ENCODE assay signal across 31 cellular contexts in the genomic region with DNA sequence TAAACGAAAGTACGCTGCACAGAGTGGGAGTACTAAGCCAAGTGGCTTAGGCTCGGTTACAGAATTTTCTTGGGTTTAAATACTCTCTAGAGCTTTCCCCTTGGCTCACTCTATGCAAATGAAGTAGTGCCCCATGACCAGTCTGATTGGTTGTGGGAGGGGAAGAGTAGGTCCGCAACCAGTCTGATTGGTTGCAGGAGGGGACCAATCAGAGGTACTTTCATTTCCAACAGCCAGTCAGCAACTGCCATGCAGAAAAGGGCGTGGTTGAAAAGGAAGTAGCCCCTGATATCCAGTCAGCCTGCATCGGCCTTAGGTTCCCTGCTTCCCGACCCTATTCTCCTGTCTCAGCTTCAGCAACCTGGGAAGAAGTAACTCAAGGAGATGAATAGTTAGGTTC.
"Had no signal": no experiment of that assay in that cellular context is flagged by ENCODE, and none has a peak within 500 bp of the region (broad histone marks: within the 10 kb centered on the region; RNA-seq: fewer than 3 reads in every experiment).

No MANE protein-coding gene starts in this region.

- FAIRE-seq: colon, TTC549 had no signal

- H3K36me3 ChIP-seq: esophagus muscularis mucosa, gastrocnemius medialis, heart left ventricle had no signal

- H3K4me3 ChIP-seq: body of pancreas, esophagus muscularis mucosa, gastrocnemius medialis, heart left ventricle had no signal

- ATAC-seq: activated T-cell treated with anti-CD3 and anti-CD28 coated beads, Interleukin-2, amount 50 U/mL, for 72 hours; body of pancreas; effector memory CD8-positive, alpha-beta T cell; foreskin keratinocyte; gastrocnemius medialis; heart left ventricle; WTC11 had no signal

- H3K4me1 ChIP-seq: body of pancreas, foreskin keratinocyte had no signal

- H3K9me3 ChIP-seq: body of pancreas, gastrocnemius medialis had no signal

- DNase-seq: activated CD4-positive, alpha-beta memory T cell treated with anti-CD3 and anti-CD28 coated beads, Interleukin-2, amount 10 ng/mL, durations not matched to agents 7 days and 5 days; activated CD4-positive, alpha-beta T cell treated with anti-CD3 and anti-CD28 coated beads for 1 hour; activated CD4-positive, alpha-beta T cell treated with anti-CD3 and anti-CD28 coated beads for 4 hours; activated CD4-positive, alpha-beta T cell treated with anti-CD3 and anti-CD28 coated beads, Interleukin-2, amount 10 ng/mL, durations not matched to agents 7 days and 5 days; activated CD4-positive, alpha-beta T cell treated with anti-CD3 and anti-CD28 coated beads, Interleukin-2, amount 50 U/mL, for 4 hours; activated CD8-positive, alpha-beta memory T cell treated with anti-CD3 and anti-CD28 coated beads, Interleukin-2, amount 50 U/mL, for 48 hours; activated effector memory CD4-positive, alpha-beta T cell treated with Interleukin-2 at 50 U/mL for 16 hours; activated gamma-delta T cell treated with Interleukin-2 at 50 U/mL for 16 hours; activated naive CD4-positive, alpha-beta T cell treated with anti-CD3 and anti-CD28 coated beads, Interleukin-2, amount 50 U/mL, for 16 hours; activated naive CD4-positive, alpha-beta T cell treated with Interleukin-2 at 50 U/mL for 16 hours; activated T-cell treated with anti-CD3 and anti-CD28 coated beads for 4 hours; activated T-cell treated with anti-CD3 and anti-CD28 coated beads, Interleukin-2, amount 50 U/mL, for 24 hours; activated T-cell treated with anti-CD3 and anti-CD28 coated beads, Interleukin-2, amount 50 U/mL, for 72 hours; amniotic stem cell; aorta; body of pancreas; caudate nucleus; cortex of kidney; dermis blood vessel endothelial cell; effector CD4-positive, alpha-beta T cell; effector memory CD8-positive, alpha-beta T cell; foreskin keratinocyte; gastrocnemius medialis; glutamatergic neuron; heart left ventricle; T-helper 2 cell had no signal

- H3K27ac ChIP-seq: body of pancreas, esophagus muscularis mucosa, foreskin keratinocyte, gastrocnemius medialis, heart left ventricle, VCaP had no signal

- H3K27me3 ChIP-seq: body of pancreas, esophagus muscularis mucosa, foreskin keratinocyte, gastrocnemius medialis, heart left ventricle had no signal
